ENCODE assay signal across 9 cellular contexts in genomic region chr16:2968368-2968737, GRCh38. TPM values are rescaled to one million over a fixed set of nuclear protein-coding genes. Genes with fewer than 3 reads are reported as not detected.
DNase-seq lines count a peak whose midpoint lies in the region; ATAC-seq and TF ChIP-seq lines count a peak whose summit lies in the region.
"Had no signal": no experiment of that assay in that cellular context is flagged by ENCODE, and none has a peak within 500 bp of the region (broad histone marks: within the 10 kb centered on the region; RNA-seq: fewer than 3 reads in every experiment).

No MANE protein-coding gene starts in this region.

- H3K14ac ChIP-seq in trophoblast cell (ENCODE audit: low read length): no peak overlapping the region

- WGBS in trophoblast cell (ENCODE audit: extremely low coverage, insufficient coverage, insufficient read length): no CpG with 5 or more reads among the region's 18 CpGs
- 18 to 19% methylated on average over 15 to 18 of the region's 18 CpGs for WGBS in body of pancreas, 2 donors

- intact Hi-C loops in colonic mucosa (cut with DNase I) (no loop called here), uterus (cut with DNase I; ENCODE audit: low total_unique reads) (no loop called here), body of pancreas (cut with DNase I) (no loop called here)

- H4K91ac ChIP-seq in trophoblast cell (ENCODE audit: low read depth, low read length): no peak overlapping the region

- H4K8ac ChIP-seq in trophoblast cell (ENCODE audit: low read depth, low read length): no peak overlapping the region

- H3K23ac ChIP-seq in trophoblast cell (ENCODE audit: low read length): no peak overlapping the region

- peak overlapping the region; percentile 96 for H3K4me2 ChIP-seq in trophoblast cell (ENCODE audit: low read length)

- no peaks in the 10 kb centered on the region for H3K36me3 ChIP-seq in colonic mucosa
- H3K36me3 ChIP-seq in trophoblast cell (ENCODE audit: control insufficient read depth in 1 of 2, insufficient read depth in 2 of 2, low read length in 2 of 2): peaks cover 16 to 18% of the 10 kb centered on the region in 2 experiments
- no peaks in the 10 kb centered on the region for H3K36me3 ChIP-seq in uterus
- no peaks in the 10 kb centered on the region for H3K36me3 ChIP-seq in body of pancreas (replicated peaks in 1 of 2; ENCODE audit: insufficient read depth in 1 of 2, low read depth in 2 of 2)

- H4K12ac ChIP-seq in trophoblast cell (ENCODE audit: low read depth, low read length): no peak overlapping the region

- peaks cover 34% of the 10 kb centered on the region for H3K4me1 ChIP-seq in colonic mucosa
- H3K4me1 ChIP-seq in trophoblast cell (ENCODE audit: control insufficient read depth in 1 of 2, insufficient read depth in 2 of 2, low read length in 2 of 2): peaks cover 20 to 34% of the 10 kb centered on the region in 2 experiments
- H3K4me1 ChIP-seq in uterus: peaks cover 0 to 40% of the 10 kb centered on the region in 2 donors
- H3K4me1 ChIP-seq in body of pancreas: peaks cover 63% of the 10 kb centered on the region

- H3K18ac ChIP-seq in trophoblast cell (ENCODE audit: low read length): no peak overlapping the region

- H3K79me2 ChIP-seq in trophoblast cell (ENCODE audit: control insufficient read depth, insufficient read depth, low read length, poor library complexity): peaks cover 2% of the 10 kb centered on the region

- H2BK5ac ChIP-seq in trophoblast cell (ENCODE audit: low read depth, low read length, poor library complexity): no peak overlapping the region

- no peak overlapping the region for H3K4ac ChIP-seq in trophoblast cell (ENCODE audit: low read depth, low read length)

- H2AFZ ChIP-seq in trophoblast cell (ENCODE audit: insufficient read depth, low read length, poor library complexity): no peak overlapping the region

- H2BK12ac ChIP-seq in trophoblast cell (ENCODE audit: low read length): no peak overlapping the region

- TF ChIP-seq POLR2A in uterus (IDR thresholded peaks at IDR 0.05): no peak
- no peak for TF ChIP-seq POLR2A in body of pancreas (IDR thresholded peaks at IDR 0.05)

- H3K9ac ChIP-seq in colonic mucosa (ENCODE audit: low read depth in 2 of 2, low read length in 2 of 2): peak overlapping the region; percentile 26 to 38
- H3K9ac ChIP-seq in trophoblast cell (ENCODE audit: low read length): no peak overlapping the region

- peak; percentile 71 for DNase-seq in GM12865 (ENCODE audit: low read depth)
- DNase-seq in NCI-H2171 treated with DMSO at 0.1 percent for 48 hours (lab: John Stamatoyannopoulos, UW): peak; percentile 59
- peak; percentile 72 for DNase-seq in colonic mucosa
- DNase-seq in trophoblast cell: no peak
- DNase-seq in uterus: no peak
- no peak for DNase-seq in body of pancreas
- DNase-seq in NCI-H1092 treated with DMSO at 0.1 percent for 48 hours (lab: John Stamatoyannopoulos, UW): no peak

- no peak overlapping the region for H2AK5ac ChIP-seq in trophoblast cell (ENCODE audit: low read length)

- no peak overlapping the region for H2BK120ac ChIP-seq in trophoblast cell (ENCODE audit: insufficient read depth, low read length, poor library complexity)

- peaks cover 7% of the 10 kb centered on the region for H3K79me1 ChIP-seq in trophoblast cell (ENCODE audit: low read length)

- H3K9me3 ChIP-seq in colonic mucosa (no peaks in the 10 kb centered on the region), trophoblast cell (ENCODE audit: insufficient read depth, low read depth, low read length) (no peaks in the 10 kb centered on the region), uterus (no peaks in the 10 kb centered on the region), body of pancreas (no peaks in the 10 kb centered on the region)

- ATAC-seq in GM21528 (IDR thresholded peaks at IDR 0.05; ENCODE audit: low FRiP score, unreplicated experiment) (no peak), body of pancreas (no peak)

- TF ChIP-seq CTCF in GM12865 (IDR thresholded peaks at IDR 0.05; ENCODE audit: insufficient read depth, low read depth, low read length, missing control alignments): no peak
- TF ChIP-seq CTCF in colonic mucosa (IDR thresholded peaks at IDR 0.05): no peak
- no peak for TF ChIP-seq CTCF in uterus (IDR thresholded peaks at IDR 0.05)
- TF ChIP-seq CTCF in body of pancreas (IDR thresholded peaks at IDR 0.05): no peak

- H3K4me3 ChIP-seq in GM12865 (ENCODE audit: low read depth, low read length): peak overlapping the region; percentile 44
- peak overlapping the region; percentile 84 for H3K4me3 ChIP-seq in colonic mucosa
- H3K4me3 ChIP-seq in trophoblast cell (ENCODE audit: low read depth, low read length): no peak overlapping the region
- no peak overlapping the region for H3K4me3 ChIP-seq in uterus
- H3K4me3 ChIP-seq in body of pancreas: no peak overlapping the region

- peaks cover 44% of the 10 kb centered on the region for H3K27me3 ChIP-seq in colonic mucosa
- H3K27me3 ChIP-seq in trophoblast cell (ENCODE audit: insufficient read depth, low read length): peaks cover 3% of the 10 kb centered on the region
- H3K27me3 ChIP-seq in uterus: peaks cover 14 to 31% of the 10 kb centered on the region in 2 donors
- H3K27me3 ChIP-seq in body of pancreas: peaks cover 4 to 42% of the 10 kb centered on the region in 2 donors

- H3K27ac ChIP-seq in colonic mucosa (peak overlapping the region; percentile 44), trophoblast cell (ENCODE audit: low read depth, low read length) (no peak overlapping the region), uterus (no peak overlapping the region), body of pancreas (no peak overlapping the region)

RNA-seq across cellular contexts. Expression of gene PAQR4, which starts 0.8 kb away (rescaled TPM):
- total RNA-seq in colonic mucosa: 10 to 100 TPM; 14.0 to 42.3 TPM
- 10.1 and 10.3 TPM in 2 replicates for polyA plus RNA-seq in trophoblast cell (2013)
- 1 to 10 TPM in 3 of 4 donors, under 1 TPM in 1; 0.26 to 4.8 (median 2.5) TPM for total RNA-seq in uterus
- total RNA-seq in body of pancreas: 10 to 100 TPM in 1 of 2 donors, 1 to 10 TPM in 1; 8.8 to 13.2 TPM

RNA-seq across cellular contexts. Expression of gene KREMEN2, which starts 4.3 kb away (rescaled TPM):
- total RNA-seq in colonic mucosa (1 to 10 TPM; 1.4 to 1.5 TPM), uterus (under 1 TPM in 1 of 4 donors, not detected in 3; 0.41 TPM), body of pancreas (1 to 10 TPM in 1 of 2 donors, not detected in 1; 6.3 TPM)
- 2.7 and 2.8 TPM in 2 replicates for polyA plus RNA-seq in trophoblast cell (2013)

RNA-seq across cellular contexts. Expression of gene PKMYT1, which starts 11.9 kb away (rescaled TPM):
- total RNA-seq in colonic mucosa: 10 to 100 TPM in 1 of 2 donors, 1 to 10 TPM in 1; 9.5 to 76.6 TPM
- 58.0 and 58.7 TPM in 2 replicates for polyA plus RNA-seq in trophoblast cell (2013)
- 1 to 10 TPM in 1 of 4 donors, not detected in 3; 6.1 TPM for total RNA-seq in uterus
- total RNA-seq in body of pancreas: under 1 TPM in 1 of 2 donors, not detected in 1; 0.26 TPM

RNA-seq across cellular contexts. Expression of gene CLDN9, which starts 44.4 kb away (rescaled TPM):
- total RNA-seq in colonic mucosa (under 1 TPM; 0.35 to 0.67 TPM), uterus (1 to 10 TPM in 1 of 4 donors, under 1 TPM in 1, not detected in 2; 0.21 to 1.8 TPM), body of pancreas (10 to 100 TPM in 1 of 2 donors, 1 to 10 TPM in 1; 4.7 to 11.2 TPM)
- 0.40 and 0.62 TPM in 2 replicates for polyA plus RNA-seq in trophoblast cell (2013)
- total RNA-seq: LHCN-M2 had no signal

RNA-seq across cellular contexts. Expression of gene CLDN6, which starts 49.6 kb away (rescaled TPM):
- total RNA-seq in colonic mucosa: 1 to 10 TPM in 1 of 2 donors, not detected in 1; 1.2 TPM
- 719 and 729 TPM in 2 replicates for polyA plus RNA-seq in trophoblast cell (2013)
- 1 to 10 TPM in 1 of 4 donors, not detected in 3; 4.1 TPM for total RNA-seq in uterus
- total RNA-seq in body of pancreas: under 1 TPM; 0.33 to 0.78 TPM

Comparison
In these comparisons a context has a peak if more than half of its experiments do, and no peak if none do; other contexts are left out.
1. DNase-seq: peak in GM12865 (single experiment), NCI-H2171 treated with DMSO at 0.1 percent for 48 hours (single experiment) and colonic mucosa (single experiment); none in trophoblast cell (0 of 2), uterus (0 of 2), body of pancreas (0 of 4) and NCI-H1092 treated with DMSO at 0.1 percent for 48 hours (single experiment).
2. H3K4me3 ChIP-seq: peak in GM12865 (single experiment) and colonic mucosa (single experiment); none in trophoblast cell (single experiment), uterus (0 of 2) and body of pancreas (0 of 2).